ENCODE assay signal across 10 cellular contexts in genomic region chr11:66124564-66124963, GRCh38. TPM values are rescaled to one million over a fixed set of nuclear protein-coding genes. Genes with fewer than 3 reads are reported as not detected.
DNase-seq lines count a peak whose midpoint lies in the region; ATAC-seq, FAIRE-seq and TF ChIP-seq lines count a peak whose summit lies in the region.
"Had no signal": no experiment of that assay in that cellular context is flagged by ENCODE, and none has a peak within 500 bp of the region (broad histone marks: within the 10 kb centered on the region; RNA-seq: fewer than 3 reads in every experiment).

No MANE protein-coding gene starts in this region.

- in situ Hi-C loops in HepG2 (cut with HindIII; ENCODE audit: extremely low pct_ligation_motif_present, low pct_unique_long_range_greater_than_20kb) = no loop called here

- peaks cover 68 to 88% (median 72%) of the 10 kb centered on the region in 4 donors for H3K4me1 Mint-ChIP-seq in CD4-positive, CD25-positive, alpha-beta regulatory T cell

- no peak for TF ChIP-seq EP300 in HepG2 (IDR thresholded peaks at IDR 0.05; ENCODE audit: low read depth in 2 of 2, low read length in 2 of 2)
- no peak for TF ChIP-seq EP300 in HepG2 (CRISPR knock-in tag; IDR thresholded peaks at IDR 0.05; ENCODE audit: borderline replicate concordance)

- CTCF ChIA-PET in HepG2 (lab: Yijun Ruan, JAX; ENCODE audit: low intra/inter-chr PET ratio, low total read pairs) = no interaction called here

- no peaks in the 10 kb centered on the region for H3K27me3 ChIP-seq in CD4-positive, CD25-positive, alpha-beta regulatory T cell (ENCODE audit: control insufficient read depth, insufficient read depth, low read length)
- H3K27me3 ChIP-seq in adrenal gland (no peaks in the 10 kb centered on the region), HepG2 (ENCODE audit: control insufficient read depth in 1 of 2, insufficient read depth in 2 of 2, low read length in 2 of 2) (no peaks in the 10 kb centered on the region), spleen (replicated peaks in 1 of 7) (no peaks in the 10 kb centered on the region), MM.1S (replicated peaks; ENCODE audit: insufficient read depth, low read length) (no peaks in the 10 kb centered on the region)

- no peaks in the 10 kb centered on the region for H3K9me3 ChIP-seq in CD4-positive, CD25-positive, alpha-beta regulatory T cell (ENCODE audit: control insufficient read depth in 2 of 2, low read length in 2 of 2)
- no peaks in the 10 kb centered on the region for H3K9me3 ChIP-seq in adrenal gland (replicated peaks in 1 of 3)
- no peaks in the 10 kb centered on the region for H3K9me3 ChIP-seq in mesodermal cell (ENCODE audit: control insufficient read depth, low read length)
- H3K9me3 ChIP-seq in HepG2 (ENCODE audit: low read length) = no peaks in the 10 kb centered on the region
- no peaks in the 10 kb centered on the region for H3K9me3 ChIP-seq in spleen
- no peaks in the 10 kb centered on the region for H3K9me3 ChIP-seq in MM.1S (replicated peaks; ENCODE audit: insufficient read depth, low read length)

- no peak for DNase-seq in CD4-positive, CD25-positive, alpha-beta regulatory T cell
- no peak for DNase-seq in HTR-8/SVneo (ENCODE audit: insufficient read length, low spot score)
- no peak for DNase-seq in adrenal gland
- DNase-seq in HepG2 (ENCODE audit: low spot score) = no peak
- DNase-seq in spleen = no peak
- DNase-seq in MM.1S = no peak
- DNase-seq: NCI-H146 had no signal

- no peak overlapping the region for H3K4me2 ChIP-seq in HepG2 (ENCODE audit: low read depth, low read length)
- H3K4me2 ChIP-seq in MM.1S (ENCODE audit: low read depth, low read length) = no peak overlapping the region

- H2AFZ ChIP-seq in HepG2 (ENCODE audit: low read length) (no peak overlapping the region), MM.1S (ENCODE audit: low read length) (no peak overlapping the region)

- no peak for TF ChIP-seq POLR2A in adrenal gland (IDR thresholded peaks at IDR 0.05)
- no peak for TF ChIP-seq POLR2A in HepG2 (IDR thresholded peaks at IDR 0.05; ENCODE audit: insufficient read depth in 1 of 2, low read depth in 2 of 2, low read length in 2 of 2)
- TF ChIP-seq POLR2A in spleen (IDR thresholded peaks at IDR 0.05) = no peak

- no TSS peak for BruUV-seq in HepG2 (replicated peaks; lab: Mats Ljungman, UMichigan)

- H3K9me2 ChIP-seq in MM.1S (replicated peaks; ENCODE audit: insufficient read depth, low read length) = no peaks in the 10 kb centered on the region

- FAIRE-seq in HTR-8/SVneo (lab: Jason Lieb, UNC) = peak; percentile 54
- no peak for FAIRE-seq in HepG2 (lab: Jason Lieb, UNC)

- H3K9ac ChIP-seq in HepG2 (ENCODE audit: insufficient read depth, low read depth, low read length) (no peak overlapping the region), MM.1S (ENCODE audit: low read length) (no peak overlapping the region)

- H3K4me3 ChIP-seq in CD4-positive, CD25-positive, alpha-beta regulatory T cell (ENCODE audit: low read depth, low read length) = peak overlapping the region; percentile 4
- H3K4me3 ChIP-seq in adrenal gland = no peak overlapping the region
- no peak overlapping the region for H3K4me3 ChIP-seq in mesodermal cell (ENCODE audit: extremely low read depth, insufficient read depth, low read length, poor library complexity, severe bottlenecking)
- H3K4me3 ChIP-seq in HepG2 (replicated peaks in 1 of 3; ENCODE audit: insufficient read depth in 1 of 3, low read depth in 2 of 3, low read length in 3 of 3) = no peak overlapping the region
- H3K4me3 ChIP-seq in spleen = no peak overlapping the region
- H3K4me3 ChIP-seq in MM.1S (ENCODE audit: low read length) = no peak overlapping the region

- no peak overlapping the region for H3K27ac ChIP-seq in CD4-positive, CD25-positive, alpha-beta regulatory T cell (ENCODE audit: insufficient read depth, low read length, poor library complexity, severe bottlenecking)
- H3K27ac ChIP-seq in adrenal gland (peak overlapping the region in 3 of 5 donors; percentile 11 to 44 (median 28)), mesodermal cell (ENCODE audit: low read depth, low read length, severe bottlenecking) (peak overlapping the region; percentile 33), HepG2 (ENCODE audit: extremely low read length, insufficient read depth, low read length) (no peak overlapping the region), spleen (peak overlapping the region in 1 of 8 donors; percentile 21), MM.1S (ENCODE audit: low read length) (no peak overlapping the region)

- no peaks in the 10 kb centered on the region for H3K9me3 Mint-ChIP-seq in CD4-positive, CD25-positive, alpha-beta regulatory T cell
- H3K9me3 Mint-ChIP-seq: WTC11 had no signal

- intact Hi-C loops in adrenal gland (cut with DNase I) = no loop called here
- intact Hi-C loops in HepG2 (cut with micrococcal nuclease; ENCODE audit: unreplicated experiment) = no loop called here
- intact Hi-C loops in spleen (cut with DNase I; ENCODE audit: low total_unique reads) = no loop called here

- H3K36me3 ChIP-seq in CD4-positive, CD25-positive, alpha-beta regulatory T cell (ENCODE audit: control insufficient read depth, insufficient read depth, low read length) = no peaks in the 10 kb centered on the region
- H3K36me3 ChIP-seq in adrenal gland (replicated peaks in 1 of 2) (no peaks in the 10 kb centered on the region), mesodermal cell (ENCODE audit: control insufficient read depth, insufficient read depth, low read length) (peaks cover 5% of the 10 kb centered on the region), HepG2 (replicated peaks in 1 of 2; ENCODE audit: control insufficient read depth in 1 of 2, insufficient read depth in 2 of 2, low read length in 2 of 2) (no peaks in the 10 kb centered on the region; a peak in 1 of 5 replicates), spleen (no peaks in the 10 kb centered on the region), MM.1S (replicated peaks; ENCODE audit: insufficient read depth, low read length) (no peaks in the 10 kb centered on the region)

- WGBS in adrenal gland, 4 donors = 82 to 96% (median 91%) methylated on average over 2 to 3 of the region's 3 CpGs
- 67 to 95% methylated on average over 1 to 2 of the region's 3 CpGs for WGBS in mesodermal cell (ENCODE audit: insufficient coverage in 2 of 2), 2 experiments
- WGBS in HepG2 (ENCODE audit: low lambda C conversion rate) = 98% methylated on average over 2 of the region's 3 CpGs
- WGBS in spleen, 5 donors = 88 to 98% (median 96%) methylated on average over 3 of the region's 3 CpGs

- H4K20me1 ChIP-seq in HepG2 (ENCODE audit: insufficient read depth, low read length) (no peaks in the 10 kb centered on the region), MM.1S (ENCODE audit: insufficient read depth, low read length) (no peaks in the 10 kb centered on the region; the same call in 1 of the 2 replicates)

- TF ChIP-seq CTCF in adrenal gland (IDR thresholded peaks at IDR 0.05) (no peak), HepG2 (CRISPR knock-in tag; IDR thresholded peaks at IDR 0.05) (no peak), spleen (IDR thresholded peaks at IDR 0.05 in 8 of 11, conservative IDR thresholded peaks at IDR 0.05 in 3 of 11) (no peak), MM.1S (IDR thresholded peaks at IDR 0.05; ENCODE audit: low read length) (no peak)

- H3K36me3 Mint-ChIP-seq in CD4-positive, CD25-positive, alpha-beta regulatory T cell = no peaks in the 10 kb centered on the region
- H3K36me3 Mint-ChIP-seq: WTC11 had no signal

- peak overlapping the region; percentile 23 to 89 (median 85) for H3K27ac Mint-ChIP-seq in CD4-positive, CD25-positive, alpha-beta regulatory T cell
- H3K27ac Mint-ChIP-seq: WTC11 had no signal

- peak in 1 of 2 donors; percentile 23 for ATAC-seq in CD4-positive, CD25-positive, alpha-beta regulatory T cell (ENCODE audit: low read depth in 2 of 2)
- ATAC-seq in HepG2 (no peak), GM19351 (IDR thresholded peaks at IDR 0.05; ENCODE audit: unreplicated experiment) (no peak)
- ATAC-seq: WTC11 had no signal

- no peaks in the 10 kb centered on the region for H3K27me3 Mint-ChIP-seq in CD4-positive, CD25-positive, alpha-beta regulatory T cell

- peaks cover 60% of the 10 kb centered on the region for H3K4me1 ChIP-seq in CD4-positive, CD25-positive, alpha-beta regulatory T cell (ENCODE audit: control insufficient read depth, insufficient read depth, low read length, poor library complexity, severe bottlenecking)
- H3K4me1 ChIP-seq in adrenal gland (replicated peaks in 1 of 2) (peaks cover 23 to 35% of the 10 kb centered on the region in 2 donors), mesodermal cell (ENCODE audit: control insufficient read depth, insufficient read depth, low read length, poor library complexity, severe bottlenecking) (peaks cover 61% of the 10 kb centered on the region), HepG2 (ENCODE audit: insufficient read depth, low read length) (peaks cover 25% of the 10 kb centered on the region), spleen (peaks cover 30 to 84% (median 42%) of the 10 kb centered on the region in 6 donors), MM.1S (ENCODE audit: low read length) (no peaks in the 10 kb centered on the region)

- POLR2A ChIA-PET in HepG2 (lab: Yijun Ruan, JAX) = no interaction called here

- no peak for TF ChIP-seq RAD21 in HepG2 (CRISPR knock-in tag; IDR thresholded peaks at IDR 0.05)

- H3K79me2 ChIP-seq in HepG2 (ENCODE audit: insufficient read depth, low read length) = no peaks in the 10 kb centered on the region
- H3K79me2 ChIP-seq in MM.1S (ENCODE audit: low read length) = peaks cover 7% of the 10 kb centered on the region

- H3K4me3 Mint-ChIP-seq in CD4-positive, CD25-positive, alpha-beta regulatory T cell = peak overlapping the region in 1 of 4 donors; percentile 57
- H3K4me3 Mint-ChIP-seq: WTC11 had no signal

- no peaks in the 10 kb centered on the region for H3F3A ChIP-seq in MM.1S (ENCODE audit: insufficient read depth, low read length)

RNA-seq across cellular contexts. Expression of gene PACS1, which starts 54.5 kb away (rescaled TPM):
- 306 TPM for total RNA-seq in CD4-positive, CD25-positive, alpha-beta regulatory T cell
- 10 to 100 TPM; 43.8 to 57.8 (median 47.1) TPM for polyA plus RNA-seq in CD4-positive, CD25-positive, alpha-beta regulatory T cell
- total RNA-seq in adrenal gland (10 to 100 TPM; 30.5 to 60.5 (median 51.9) TPM), HepG2 (2016; rRNA removed; fragmentation: Illumina TruSeq; extraction: Trizol) (7.6 and 12.2 TPM in 2 replicates), spleen (100 to 1,000 TPM in 5 of 7 donors, 10 to 100 TPM in 2; 65.8 to 126 (median 110) TPM)
- polyA plus RNA-seq in adrenal gland (10 to 100 TPM; 23.9 to 37.4 (median 29.9) TPM), HepG2 (2011; rRNA removed) (8.6 and 11.9 TPM in 2 replicates), spleen (10 to 100 TPM; 20.6 to 35.1 (median 20.9) TPM)
- 94.8 TPM for polyA plus RNA-seq in mesodermal cell (2013, experiment 1 of 2)
- 81.1 TPM for polyA plus RNA-seq in mesodermal cell (2013, experiment 2 of 2)
- 4.8 and 5.7 TPM in 2 replicates for total RNA-seq in HepG2 (2016; cell fraction: cytosol; rRNA removed; fragmentation: Illumina TruSeq; extraction: Trizol; ENCODE audit: low read depth)
- total RNA-seq in HepG2 (2016; cell fraction: insoluble cytoplasmic fraction; rRNA removed; fragmentation: Illumina TruSeq; extraction: Trizol) = 7.7 and 14.4 TPM in 2 replicates
- total RNA-seq in HepG2 (2016; cell fraction: membrane; rRNA removed; fragmentation: Illumina TruSeq; extraction: Trizol) = 14.5 and 17.0 TPM in 2 replicates
- 14.3 and 14.8 TPM in 2 replicates for total RNA-seq in HepG2 (2016; cell fraction: nucleus; rRNA removed; fragmentation: Illumina TruSeq; extraction: Trizol)
- polyA plus RNA-seq in HepG2 (2011; cell fraction: cytosol; rRNA removed) = 6.3 and 6.7 TPM in 2 replicates
- polyA plus RNA-seq in HepG2 (2011; cell fraction: nucleus; rRNA removed) = 24.8 and 26.9 TPM in 2 replicates
- polyA plus RNA-seq in HepG2 (2012) = 12.5 and 17.3 TPM in 2 replicates
- polyA plus RNA-seq in HepG2 (2016; cell fraction: cytosol; fragmentation: Illumina TruSeq; extraction: Trizol; ENCODE audit: low read depth) = 5.2 and 6.3 TPM in 2 replicates
- polyA plus RNA-seq in HepG2 (2016; cell fraction: insoluble cytoplasmic fraction; fragmentation: Illumina TruSeq; extraction: Trizol; ENCODE audit: low read depth) = 11.8 and 22.2 TPM in 2 replicates
- 17.7 and 23.2 TPM in 2 replicates for polyA plus RNA-seq in HepG2 (2016; cell fraction: membrane; fragmentation: Illumina TruSeq; extraction: Trizol; ENCODE audit: low read depth)
- 21.2 and 23.6 TPM in 2 replicates for polyA plus RNA-seq in HepG2 (2016; cell fraction: nucleus; fragmentation: Illumina TruSeq; extraction: Trizol; ENCODE audit: insufficient read depth, low read depth)
- polyA minus RNA-seq in HepG2 (2011; rRNA and poly(A)+ RNA removed; ENCODE audit: low replicate concordance) = 28.3 and 63.7 TPM in 2 replicates
- polyA minus RNA-seq in HepG2 (2011; cell fraction: cytosol; rRNA and poly(A)+ RNA removed) = 16.9 and 29.5 TPM in 2 replicates
- polyA minus RNA-seq in HepG2 (2011; cell fraction: nucleus; rRNA and poly(A)+ RNA removed) = 26.5 and 37.7 TPM in 2 replicates

Comparison
In these comparisons a context has a peak if more than half of its experiments do, and no peak if none do; other contexts are left out.
1. H3K27ac ChIP-seq: peak in adrenal gland (3 of 5) and mesodermal cell (single experiment); none in CD4-positive, CD25-positive, alpha-beta regulatory T cell (single experiment), HepG2 (single experiment) and MM.1S (single experiment).